ENCODE assay signal across 10 cellular contexts in genomic region chr6:33822575-33823395, GRCh38. TPM values are rescaled to one million over a fixed set of nuclear protein-coding genes. Genes with fewer than 3 reads are reported as not detected.
A peak's percentile ranks its signal among the peaks of the same experiment; 100 is the strongest.
DNase-seq lines count a peak whose midpoint lies in the region; ATAC-seq and TF ChIP-seq lines count a peak whose summit lies in the region.
"Had no signal": no experiment of that assay in that cellular context is flagged by ENCODE, and none has a peak within 500 bp of the region (broad histone marks: within the 10 kb centered on the region; RNA-seq: fewer than 3 reads in every experiment).

No MANE protein-coding gene starts in this region.

- peak overlapping the region; percentile 55 for H2AFZ ChIP-seq in neural progenitor cell (replicated peaks)

- no peak overlapping the region for H3K27ac Mint-ChIP-seq in WTC11
- H3K27ac Mint-ChIP-seq in neural progenitor cell, result peak overlapping the region; percentile 57

- ATAC-seq in WTC11, result peak; percentile 97
- no peak for ATAC-seq in HG02588 (IDR thresholded peaks at IDR 0.05; ENCODE audit: unreplicated experiment)

- H3K9me3 ChIP-seq in neural progenitor cell (ENCODE audit: low read depth) (no peaks in the 10 kb centered on the region), esophagus squamous epithelium (no peaks in the 10 kb centered on the region)
- H3K9me3 ChIP-seq: vagina had no signal

- no peak overlapping the region for H3K27ac ChIP-seq in neural progenitor cell
- no peak overlapping the region for H3K27ac ChIP-seq in esophagus squamous epithelium
- H3K27ac ChIP-seq: vagina had no signal

- peaks cover 23% of the 10 kb centered on the region for H3K4me1 Mint-ChIP-seq in WTC11
- H3K4me1 Mint-ChIP-seq in neural progenitor cell, result peaks cover 37% of the 10 kb centered on the region

- H3K27me3 Mint-ChIP-seq in WTC11 (ENCODE audit: low read depth) (peaks cover under 1% of the 10 kb centered on the region; the same call in 1 of the 2 replicates), neural progenitor cell (ENCODE audit: insufficient read depth, low read depth) (peaks cover 2% of the 10 kb centered on the region)

- H4K20me1 ChIP-seq in neural progenitor cell (ENCODE audit: low read depth), result no peaks in the 10 kb centered on the region

- H3F3A ChIP-seq in neural progenitor cell (ENCODE audit: low read depth), result peaks cover 17% of the 10 kb centered on the region

- H3K4me2 ChIP-seq in neural progenitor cell, result peak overlapping the region; percentile 37

- H3K27me3 ChIP-seq in neural progenitor cell (no peaks in the 10 kb centered on the region), esophagus squamous epithelium (peaks cover 0 to 64% (median 0%) of the 10 kb centered on the region in 4 donors)
- H3K27me3 ChIP-seq: vagina had no signal

- POLR2A ChIA-PET in WTC11 (lab: Charles Lee), result interaction anchor here (0.7 kb wide), 1 partner anchor 29 kb away, joined by 3 read pairs; no protein-coding TSS in a partner anchor

- H3K4me3 Mint-ChIP-seq in WTC11 (no peak overlapping the region), neural progenitor cell (peak overlapping the region; percentile 59)
- H3K4me3 Mint-ChIP-seq: natural killer cell treated with Interleukin-12 subunit alpha and Interleukin-12 subunit beta and Interleukin-15 and Interleukin-18, amount 100 ng/mL, for 72 hours had no signal

- CTCF ChIA-PET in WTC11 (lab: Charles Lee), result interaction anchor here (0.8 to 4.6 kb wide), 14 partner anchors 11 to 332 kb away, joined by 3 to 47 read pairs (median 4); partner anchors contain the start of gene LEMD2

- TF ChIP-seq CTCF in WTC11 (IDR thresholded peaks at IDR 0.05) (peak; percentile 34; the same call in 1 of the 2 replicates), neural progenitor cell (IDR thresholded peaks at IDR 0.05) (peak; percentile 53), esophagus squamous epithelium (IDR thresholded peaks at IDR 0.05) (peak in 3 of 6 experiments; percentile 18 to 47 (median 22))

- DNase-seq in NCI-H1092 treated with DMSO at 0.1 percent for 48 hours (lab: John Stamatoyannopoulos, UW) (peak; percentile 25), NCI-H1092 (lab: John Stamatoyannopoulos, UW) (no peak), NCI-H1105 treated with DMSO at 0.1 percent for 48 hours (lab: John Stamatoyannopoulos, UW) (peak; percentile 45), WTC11 (ENCODE audit: low spot score) (peak; percentile 76), neural progenitor cell (ENCODE audit: low spot score) (peak; percentile 82), esophagus squamous epithelium (lab: John Stamatoyannopoulos, UW) (no peak)
- DNase-seq in activated CD8-positive, alpha-beta memory T cell treated with anti-CD3 and anti-CD28 coated beads, Interleukin-2, amount 50 U/mL, for 48 hours, result no peak

- H3K9ac ChIP-seq in neural progenitor cell, result no peak overlapping the region

- H3K9me3 Mint-ChIP-seq in WTC11 (no peaks in the 10 kb centered on the region), neural progenitor cell (no peaks in the 10 kb centered on the region)
- H3K9me3 Mint-ChIP-seq: natural killer cell treated with Interleukin-12 subunit alpha and Interleukin-12 subunit beta and Interleukin-15 and Interleukin-18, amount 100 ng/mL, for 72 hours had no signal

- 55 to 59% methylated on average over 7 to 8 of the region's 10 CpGs for WGBS in esophagus squamous epithelium, 2 donors

- no peak overlapping the region for H3K4me3 ChIP-seq in neural progenitor cell
- no peak overlapping the region for H3K4me3 ChIP-seq in esophagus squamous epithelium
- H3K4me3 ChIP-seq: vagina had no signal

- intact Hi-C loops in esophagus squamous epithelium (cut with DNase I), result no loop called here

- no peak for TF ChIP-seq POLR2A in esophagus squamous epithelium (IDR thresholded peaks at IDR 0.05)

- H3K36me3 ChIP-seq in neural progenitor cell, result no peaks in the 10 kb centered on the region
- no peaks in the 10 kb centered on the region for H3K36me3 ChIP-seq in esophagus squamous epithelium
- H3K36me3 ChIP-seq: vagina had no signal

- H3K79me2 ChIP-seq in neural progenitor cell (ENCODE audit: low read depth), result no peaks in the 10 kb centered on the region

- H3K36me3 Mint-ChIP-seq in WTC11, result no peaks in the 10 kb centered on the region
- H3K36me3 Mint-ChIP-seq in neural progenitor cell, result no peaks in the 10 kb centered on the region
- H3K36me3 Mint-ChIP-seq: natural killer cell treated with Interleukin-12 subunit alpha and Interleukin-12 subunit beta and Interleukin-15 and Interleukin-18, amount 100 ng/mL, for 72 hours had no signal

- H3K4me1 ChIP-seq in neural progenitor cell (peaks cover 27% of the 10 kb centered on the region), esophagus squamous epithelium (peaks cover 0 to 2% (median 0%) of the 10 kb centered on the region in 3 donors)
- H3K4me1 ChIP-seq: vagina had no signal

TF ChIP-seq in WTC11, 78 proteins besides CTCF, POLR2A, EP300 and RAD21:
- 0 out of 2 replicates have a peak, but pooled peaks have one; percentile 46 for TF ChIP-seq ZNF121 (CRISPR knock-in tag; IDR thresholded peaks at IDR 0.05)
- peak; percentile 48; the same call in 1 of the 2 replicates for TF ChIP-seq NFYB (CRISPR knock-in tag; conservative IDR thresholded peaks at IDR 0.05; ENCODE audit: low read depth)
- TF ChIP-seq TCF7 (CRISPR knock-in tag; IDR thresholded peaks at IDR 0.05; ENCODE audit: low read depth), result no peak
- no peak for TF ChIP-seq ATF2 (CRISPR knock-in tag; IDR thresholded peaks at IDR 0.05; ENCODE audit: borderline replicate concordance, low read depth)
- 0 out of 2 replicates have a peak, but pooled peaks have one; percentile 2 for TF ChIP-seq SP1 (CRISPR knock-in tag; conservative IDR thresholded peaks at IDR 0.05)
- peak; percentile 85 for TF ChIP-seq USF1 (CRISPR knock-in tag; IDR thresholded peaks at IDR 0.05)
- TF ChIP-seq CREB1 (CRISPR knock-in tag; IDR thresholded peaks at IDR 0.05), result no peak
- TF ChIP-seq USF2 (CRISPR knock-in tag; IDR thresholded peaks at IDR 0.05), result peak; percentile 88
- TF ChIP-seq SMAD3 (CRISPR knock-in tag; IDR thresholded peaks at IDR 0.05; ENCODE audit: borderline replicate concordance), result no peak

RNA-seq across cellular contexts. Expression of gene MLN, which starts 19.0 kb away (rescaled TPM):
- total RNA-seq in WTC11 (2021) (not detected in 3 replicates), neural progenitor cell (ENCODE audit: low replicate concordance) (not detected in 2 replicates), esophagus squamous epithelium (not detected)
- total RNA-seq: natural killer cell treated with Interleukin-12 subunit alpha and Interleukin-12 subunit beta and Interleukin-15 and Interleukin-18, amount 100 ng/mL, for 72 hours; vagina had no signal

RNA-seq across cellular contexts. Expression of gene LEMD2, which starts 33.9 kb away (rescaled TPM):
- total RNA-seq in WTC11 (2021) (46.6 to 62.9 TPM (median 48.2 TPM) in 3 replicates), neural progenitor cell (ENCODE audit: low replicate concordance) (31.8 and 53.4 TPM in 2 replicates), esophagus squamous epithelium (10 to 100 TPM; 37.7 to 47.2 (median 42.3) TPM)

Comparison
In these comparisons a context has a peak if more than half of its experiments do, and no peak if none do; other contexts are left out.
1. DNase-seq: peak in NCI-H1092 treated with DMSO at 0.1 percent for 48 hours (single experiment), NCI-H1105 treated with DMSO at 0.1 percent for 48 hours (single experiment), WTC11 (single experiment) and neural progenitor cell (single experiment); none in NCI-H1092 (single experiment), esophagus squamous epithelium (single experiment) and activated CD8-positive, alpha-beta memory T cell treated with anti-CD3 and anti-CD28 coated beads, Interleukin-2, amount 50 U/mL, for 48 hours (single experiment).